9 cellular contexts compared by ENCODE assay signal in the genomic region with DNA sequence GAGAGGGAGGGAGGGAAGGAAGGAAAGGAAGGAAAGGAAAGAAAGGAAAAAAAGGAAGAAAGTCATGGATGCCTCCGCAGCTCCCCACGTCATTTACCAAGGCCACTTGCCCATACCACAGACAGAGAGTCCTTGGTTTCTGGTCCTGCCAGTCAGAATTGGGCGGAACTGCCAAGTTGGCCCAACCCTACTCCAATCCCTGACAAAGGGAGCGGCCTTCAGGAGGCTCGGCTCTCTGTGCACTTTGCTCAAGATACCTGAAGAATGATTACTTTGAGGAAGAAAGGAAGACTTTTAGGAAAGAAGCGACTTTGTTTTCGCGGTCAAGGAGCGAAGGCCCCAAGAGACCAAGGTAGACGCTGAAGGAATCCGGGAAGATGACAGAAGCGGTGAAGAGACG. TPM values are rescaled to one million over a fixed set of nuclear protein-coding genes. Genes with fewer than 3 reads are reported as not detected.
DNase-seq lines count a peak whose midpoint lies in the region; ATAC-seq and TF ChIP-seq lines count a peak whose summit lies in the region.
"Had no signal": no experiment of that assay in that cellular context is flagged by ENCODE, and none has a peak within 500 bp of the region (broad histone marks: within the 10 kb centered on the region; RNA-seq: fewer than 3 reads in every experiment).

No MANE protein-coding gene starts in this region.

- DNase-seq in GM23338 (ENCODE audit: low spot score) (peak; percentile 40), inferior parietal cortex (ENCODE audit: extremely low spot score) (peak; percentile 33), retinal pigment epithelial cell (ENCODE audit: low read depth) (no peak), NCI-H446 (lab: John Stamatoyannopoulos, UW) (no peak)
- DNase-seq in stimulated activated naive CD4-positive, alpha-beta T cell treated with Interleukin-2 at 50 U/mL for 16 hours (lab: John Stamatoyannopoulos, UW): no peak
- DNase-seq: NCI-H1694 had no signal

- no peaks in the 10 kb centered on the region for H3K79me2 ChIP-seq in GM23338 (replicated peaks; ENCODE audit: insufficient read depth)

- H3K27ac ChIP-seq in GM23338 (ENCODE audit: low read depth): no peak overlapping the region

- peak overlapping the region; percentile 99 for H3K4me2 ChIP-seq in GM23338

- H4K20me1 ChIP-seq in GM23338 (replicated peaks; ENCODE audit: insufficient read depth): no peaks in the 10 kb centered on the region

- peak overlapping the region; percentile 68 for H3K4me3 Mint-ChIP-seq in GM23338
- peak overlapping the region; percentile 37 to 80 (median 74) for H3K4me3 Mint-ChIP-seq in brain

- peaks cover 2% of the 10 kb centered on the region for H3K27me3 Mint-ChIP-seq in GM23338 (ENCODE audit: insufficient read depth, low read depth, poor library complexity)
- H3K27me3 Mint-ChIP-seq in brain: peaks cover 10% of the 10 kb centered on the region

- H3K27ac Mint-ChIP-seq in GM23338 (no peak overlapping the region), brain (peak overlapping the region in 2 of 5 experiments; percentile 12 to 90)

- H3K4me3 ChIP-seq in GM23338: peak overlapping the region; percentile 78
- H3K4me3 ChIP-seq in retinal pigment epithelial cell (ENCODE audit: low read length): peak overlapping the region; percentile 42

- peak overlapping the region; percentile 96 for H2AFZ ChIP-seq in GM23338

- H3K4me1 ChIP-seq in GM23338 (ENCODE audit: insufficient read depth): peaks cover 15% of the 10 kb centered on the region; the same call in 1 of the 2 replicates

- TF ChIP-seq CTCF in GM23338 (conservative IDR thresholded peaks at IDR 0.05; ENCODE audit: low read depth in 2 of 2): no peak
- no peak for TF ChIP-seq CTCF in brain (conservative IDR thresholded peaks at IDR 0.05)
- no peak for TF ChIP-seq CTCF in retinal pigment epithelial cell (conservative IDR thresholded peaks at IDR 0.05; ENCODE audit: low read depth, low read length)

- ATAC-seq in GM23338 (peak; percentile 36), HG03175 (IDR thresholded peaks at IDR 0.05; ENCODE audit: unreplicated experiment) (no peak), HG02884 (IDR thresholded peaks at IDR 0.05; ENCODE audit: unreplicated experiment) (no peak)

- peaks cover 22% of the 10 kb centered on the region for H3K4me1 Mint-ChIP-seq in GM23338
- peaks cover 49% of the 10 kb centered on the region for H3K4me1 Mint-ChIP-seq in brain

- H3K27me3 ChIP-seq in GM23338 (ENCODE audit: insufficient read depth): no peaks in the 10 kb centered on the region

- H3K9me3 Mint-ChIP-seq in GM23338 (no peaks in the 10 kb centered on the region; the same call in 2 of the 3 replicates), brain (peaks cover 0 to 2% (median 0%) of the 10 kb centered on the region in 5 experiments)

- H3K9me2 ChIP-seq in GM23338 (ENCODE audit: insufficient read depth): no peaks in the 10 kb centered on the region

- 0 out of 2 replicates have a peak, but pooled peaks cover 3% of the 10 kb centered on the region for H3F3A ChIP-seq in GM23338 (replicated peaks; ENCODE audit: low read depth)

- H3K36me3 Mint-ChIP-seq in GM23338 (ENCODE audit: low read depth) (no peaks in the 10 kb centered on the region; the same call in 2 of the 3 replicates), brain (no peaks in the 10 kb centered on the region)

- H3K36me3 ChIP-seq in GM23338 (ENCODE audit: insufficient read depth): no peaks in the 10 kb centered on the region

TF ChIP-seq in GM23338, 12 proteins besides CTCF, POLR2A, EP300 and RAD21 (continues in another document):
- TF ChIP-seq ZNF462 (CRISPR knock-in tag; IDR thresholded peaks at IDR 0.05): no peak
- no peak for TF ChIP-seq CREB1 (CRISPR knock-in tag; IDR thresholded peaks at IDR 0.05; ENCODE audit: low read depth)
- TF ChIP-seq ETS1 (IDR thresholded peaks at IDR 0.05): no peak
- TF ChIP-seq NANOG (IDR thresholded peaks at IDR 0.05; ENCODE audit: borderline replicate concordance): no peak
- TF ChIP-seq ZNF114 (CRISPR knock-in tag; IDR thresholded peaks at IDR 0.05): no peak
- TF ChIP-seq EZH2phosphoT487 (IDR thresholded peaks at IDR 0.05; ENCODE audit: unreplicated experiment): no peak
- TF ChIP-seq JUNB (IDR thresholded peaks at IDR 0.05; ENCODE audit: unreplicated experiment): no peak
- no peak for TF ChIP-seq POLR2AphosphoS5 (IDR thresholded peaks at IDR 0.05; ENCODE audit: low read depth)
- TF ChIP-seq STAT1 (IDR thresholded peaks at IDR 0.05; ENCODE audit: unreplicated experiment): no peak

RNA-seq across cellular contexts. Expression of gene FXYD4, which starts 49.1 kb away (rescaled TPM):
- total RNA-seq in GM23338 (2014; rRNA removed; shearing (Covaris generic)): not detected in 2 replicates
- polyA plus RNA-seq in GM23338 (2016; fragmentation: Nextera tagmentation; extraction: Ambion mirVana) (not detected in 2 replicates), brain (ENCODE audit: insufficient read depth, low read depth, low replicate concordance) (3.4 TPM)

RNA-seq across cellular contexts. Expression of gene RASGEF1A, which starts 55.5 kb away (rescaled TPM):
- 34.6 and 37.8 TPM in 2 replicates for total RNA-seq in GM23338 (2014; rRNA removed; shearing (Covaris generic))
- 8.0 and 8.1 TPM in 2 replicates for polyA plus RNA-seq in GM23338 (2016; fragmentation: Nextera tagmentation; extraction: Ambion mirVana)
- polyA plus RNA-seq in brain (ENCODE audit: insufficient read depth, low read depth, low replicate concordance): 3.2 TPM

Comparison
In these comparisons a context has a peak if more than half of its experiments do, and no peak if none do; other contexts are left out.
1. DNase-seq: peak in GM23338 (single experiment) and inferior parietal cortex (single experiment); none in retinal pigment epithelial cell (single experiment), stimulated activated naive CD4-positive, alpha-beta T cell treated with Interleukin-2 at 50 U/mL for 16 hours (single experiment) and NCI-H446 (0 of 2).